In genomic region chr15:91182096-91182495, GRCh38 we compare ENCODE assay signal across 27 cellular contexts.
DNase-seq lines count a peak whose midpoint lies in the region; ATAC-seq and TF ChIP-seq lines count a peak whose summit lies in the region.
"Had no signal": no experiment of that assay in that cellular context is flagged by ENCODE, and none has a peak within 500 bp of the region (broad histone marks: within the 10 kb centered on the region; RNA-seq: fewer than 3 reads in every experiment).

No MANE protein-coding gene starts in this region.

- peak; percentile 26 for DNase-seq in NCI-H345 (lab: John Stamatoyannopoulos, UW)
- DNase-seq in NCI-H345 treated with DMSO at 0.1 percent for 48 hours (lab: John Stamatoyannopoulos, UW; ENCODE audit: unreplicated experiment): no peak
- peak; percentile 60 to 66 for DNase-seq in NCI-H187 (lab: John Stamatoyannopoulos, UW)
- peak; percentile 56 to 82 for DNase-seq in SHP77 (lab: John Stamatoyannopoulos, UW)
- peak; percentile 42 for DNase-seq in myocyte (ENCODE audit: low read depth)
- no peak for DNase-seq in Caco-2
- DNase-seq: AML-193; CD4-positive, alpha-beta T cell; COR-L47; DMS79 treated with DMSO at 0.1 percent for 48 hours; GM23248; H7; IMR-90; KG1; MG63; NCI-H1436 treated with DMSO at 0.1 percent for 48 hours; NCI-H2171; NCI-H226; NCI-H524; OCI-M1; SJCRH30; T-helper 17 cell; T1000 had no signal

- H3K4me1 Mint-ChIP-seq in Caco-2 (ENCODE audit: low read depth, unreplicated experiment): no peaks in the 10 kb centered on the region
- H3K4me1 Mint-ChIP-seq: T-helper 17 cell had no signal

- H3K27me3 ChIP-seq in Caco-2 (replicated peaks; ENCODE audit: control insufficient read depth, insufficient read depth, low read length): no peaks in the 10 kb centered on the region
- H3K27me3 ChIP-seq: BLaER1 treated with 17β-estradiol and CSF1 and Interleukin-3, amounts not matched to agents 10 nM and 100 nM; SJCRH30 had no signal

- H3K9me3 ChIP-seq in Caco-2: no peaks in the 10 kb centered on the region
- H3K9me3 ChIP-seq: BLaER1 treated with 17β-estradiol and CSF1 and Interleukin-3, amounts not matched to agents 10 nM and 100 nM; MG63; SJCRH30 had no signal

- no peak overlapping the region for H3K4me3 ChIP-seq in Caco-2 (ENCODE audit: low read depth, low read length)
- H3K4me3 ChIP-seq: BLaER1 treated with 17β-estradiol and CSF1 and Interleukin-3, amounts not matched to agents 10 nM and 100 nM; GM23248; MG63; SJCRH30 had no signal

- BruUV-seq in Caco-2 (replicated peaks; lab: Mats Ljungman, UMichigan): no TSS peak

- H3K9me3 Mint-ChIP-seq in Caco-2 (ENCODE audit: unreplicated experiment): no peaks in the 10 kb centered on the region
- H3K9me3 Mint-ChIP-seq: CD4-positive, alpha-beta T cell had no signal

- H3K4me3 Mint-ChIP-seq in Caco-2 (ENCODE audit: unreplicated experiment): no peak overlapping the region
- H3K4me3 Mint-ChIP-seq: CD4-positive, alpha-beta T cell; T-helper 17 cell had no signal

- ATAC-seq in HG02981 (IDR thresholded peaks at IDR 0.05; ENCODE audit: unreplicated experiment) (no peak), GM21526 (IDR thresholded peaks at IDR 0.05; ENCODE audit: low FRiP score, unreplicated experiment) (no peak)
- ATAC-seq: SK-N-SH treated with all-trans-retinoic acid at 6 μM for 48 hours, T-helper 17 cell had no signal

- no peaks in the 10 kb centered on the region for H3K36me3 Mint-ChIP-seq in Caco-2 (ENCODE audit: insufficient read depth, unreplicated experiment)

- H3K4me1 ChIP-seq in Caco-2: no peaks in the 10 kb centered on the region
- H3K4me1 ChIP-seq: BLaER1 treated with 17β-estradiol and CSF1 and Interleukin-3, amounts not matched to agents 10 nM and 100 nM; SJCRH30 had no signal

- intact Hi-C loops in Caco-2 (cut with micrococcal nuclease; ENCODE audit: unreplicated experiment): no loop called here

- no peaks in the 10 kb centered on the region for H3K36me3 ChIP-seq in Caco-2 (ENCODE audit: control insufficient read depth, insufficient read depth, low read length)
- H3K36me3 ChIP-seq: BLaER1 treated with 17β-estradiol and CSF1 and Interleukin-3, amounts not matched to agents 10 nM and 100 nM; MG63; SJCRH30 had no signal

- POLR2A ChIA-PET in Caco-2 (lab: Charles Lee): no interaction called here

- TF ChIP-seq CTCF in Caco-2 (IDR thresholded peaks at IDR 0.05; ENCODE audit: insufficient read depth in 1 of 2, low read depth in 1 of 2, low read length in 1 of 2, severe bottlenecking in 1 of 2, unreplicated experiment in 1 of 2): no peak

- CTCF ChIA-PET in Caco-2 (lab: Charles Lee): no interaction called here

- H3K27me3 Mint-ChIP-seq in Caco-2 (ENCODE audit: insufficient read depth, unreplicated experiment): peaks cover 17% of the 10 kb centered on the region

- no peak overlapping the region for H3K27ac Mint-ChIP-seq in Caco-2 (ENCODE audit: unreplicated experiment)
- H3K27ac Mint-ChIP-seq: CD4-positive, alpha-beta T cell; T-helper 17 cell had no signal

Comparison
In these comparisons a context has a peak if more than half of its experiments do, and no peak if none do; other contexts are left out.
1. DNase-seq: peak in NCI-H345 (single experiment), NCI-H187 (2 of 2), SHP77 (2 of 2) and myocyte (single experiment); none in NCI-H345 treated with DMSO at 0.1 percent for 48 hours (single experiment) and Caco-2 (0 of 2).